Comparison of ENCODE assay signal across 8 cellular contexts in genomic region chr1:55378582-55378981, GRCh38.
DNase-seq lines count a peak whose midpoint lies in the region; ATAC-seq, FAIRE-seq and TF ChIP-seq lines count a peak whose summit lies in the region.

No MANE protein-coding gene starts in this region.

- H3K4me3 Mint-ChIP-seq in activated CD8-positive, alpha-beta T cell treated with anti-CD3 and anti-CD28 coated beads for 36 hours: no peak overlapping the region

- H3K9me3 ChIP-seq in keratinocyte (ENCODE audit: control insufficient read depth, low read depth, low read length): no peaks in the 10 kb centered on the region
- H3K9me3 ChIP-seq in uterus: no peaks in the 10 kb centered on the region

- H3K27me3 Mint-ChIP-seq in activated CD8-positive, alpha-beta T cell treated with anti-CD3 and anti-CD28 coated beads for 36 hours: no peaks in the 10 kb centered on the region

- TF ChIP-seq CTCF in activated CD8-positive, alpha-beta T cell treated with anti-CD3 and anti-CD28 coated beads for 36 hours (IDR thresholded peaks at IDR 0.05): peak; percentile 57
- TF ChIP-seq CTCF in keratinocyte (optimal IDR thresholded peaks at IDR 0.05 in 1 of 3, IDR thresholded peaks at IDR 0.05 in 1 of 3, conservative IDR thresholded peaks at IDR 0.05 in 1 of 3; ENCODE audit: extremely low read depth in 1 of 3, insufficient read depth in 2 of 3, low read length in 3 of 3) (peak; percentile 72 to 83 (median 78)), uterus (IDR thresholded peaks at IDR 0.05) (peak; percentile 13 to 38 (median 22))

- H4K20me1 ChIP-seq in keratinocyte (ENCODE audit: control insufficient read depth, extremely low read depth, insufficient read depth, low read length): no peaks in the 10 kb centered on the region

- dilution Hi-C loops in keratinocyte (cut with MboI; ENCODE audit: extremely low pct_ligation_motif_present, low sequenced_read_pairs): no loop called here

- H3K27ac Mint-ChIP-seq in activated CD8-positive, alpha-beta T cell treated with anti-CD3 and anti-CD28 coated beads for 36 hours: no peak overlapping the region

- H3K36me3 Mint-ChIP-seq in activated CD8-positive, alpha-beta T cell treated with anti-CD3 and anti-CD28 coated beads for 36 hours (ENCODE audit: low read depth): no peaks in the 10 kb centered on the region

- H3K4me1 ChIP-seq in keratinocyte (ENCODE audit: control insufficient read depth, extremely low read depth, insufficient read depth, low read length): no peaks in the 10 kb centered on the region
- H3K4me1 ChIP-seq in uterus: no peaks in the 10 kb centered on the region

- H3K9ac ChIP-seq in keratinocyte (ENCODE audit: control insufficient read depth, extremely low read depth, insufficient read depth, low read length): no peak overlapping the region

- intact Hi-C loops in activated CD8-positive, alpha-beta T cell treated with anti-CD3 and anti-CD28 coated beads for 36 hours (cut with micrococcal nuclease): no loop called here
- intact Hi-C loops in uterus (cut with DNase I; ENCODE audit: low total_unique reads): loop anchor here (10.0 kb wide), 1 partner anchor 1196 kb away; the partner anchor contains the start of gene PLPP3

- H3K79me2 ChIP-seq in keratinocyte (ENCODE audit: control insufficient read depth, insufficient read depth, low read length): no peaks in the 10 kb centered on the region

- DNase-seq in DMS153 (lab: John Stamatoyannopoulos, UW): peak; percentile 29
- DNase-seq in DMS153 treated with DMSO at 0.1 percent for 48 hours (lab: John Stamatoyannopoulos, UW; ENCODE audit: unreplicated experiment): no peak
- peak; percentile 80 for DNase-seq in HT1080 (ENCODE audit: low read depth)
- peak; percentile 57 for DNase-seq in activated CD8-positive, alpha-beta T cell treated with anti-CD3 and anti-CD28 coated beads for 36 hours
- no peak for DNase-seq in keratinocyte (ENCODE audit: low read depth, low spot score)
- peak; percentile 23 to 31 for DNase-seq in uterus

- CTCF ChIA-PET in activated CD8-positive, alpha-beta T cell treated with anti-CD3 and anti-CD28 coated beads for 36 hours (lab: Charles Lee): interaction anchor here (0.7 to 2.2 kb wide), 11 partner anchors 9 to 1206 kb away, joined by 3 to 6 read pairs (median 3); no protein-coding TSS in a partner anchor

- no peaks in the 10 kb centered on the region for H3K36me3 ChIP-seq in keratinocyte (ENCODE audit: control insufficient read depth in 2 of 2, extremely low read depth in 1 of 2, insufficient read depth in 2 of 2, low read length in 2 of 2)
- no peaks in the 10 kb centered on the region for H3K36me3 ChIP-seq in uterus

- H3K4me2 ChIP-seq in keratinocyte (ENCODE audit: control insufficient read depth, extremely low read depth, insufficient read depth, low read depth, low read length): no peak overlapping the region

- no peak for FAIRE-seq in keratinocyte (lab: Jason Lieb, UNC)

- H2AFZ ChIP-seq in keratinocyte (ENCODE audit: control insufficient read depth, low read length): no peak overlapping the region

- no peaks in the 10 kb centered on the region for H3K4me1 Mint-ChIP-seq in activated CD8-positive, alpha-beta T cell treated with anti-CD3 and anti-CD28 coated beads for 36 hours (ENCODE audit: low read depth)

- no peaks in the 10 kb centered on the region for H3K9me1 ChIP-seq in keratinocyte (ENCODE audit: control insufficient read depth, extremely low read depth, insufficient read depth, low read length)

- no peaks in the 10 kb centered on the region for H3K9me3 Mint-ChIP-seq in activated CD8-positive, alpha-beta T cell treated with anti-CD3 and anti-CD28 coated beads for 36 hours

- ATAC-seq in activated CD8-positive, alpha-beta T cell treated with anti-CD3 and anti-CD28 coated beads for 36 hours: peak; percentile 55
- ATAC-seq in HG03045 (IDR thresholded peaks at IDR 0.05; ENCODE audit: unreplicated experiment) (no peak), GM21576 (IDR thresholded peaks at IDR 0.05; ENCODE audit: unreplicated experiment) (no peak)

- TF ChIP-seq POLR2A in uterus (IDR thresholded peaks at IDR 0.05): no peak

- H3K27me3 ChIP-seq in keratinocyte (ENCODE audit: control insufficient read depth, extremely low read depth, insufficient read depth, low read length): no peaks in the 10 kb centered on the region
- no peaks in the 10 kb centered on the region for H3K27me3 ChIP-seq in uterus

- H3K4me3 ChIP-seq in keratinocyte (ENCODE audit: control insufficient read depth in 2 of 3, extremely low read depth in 1 of 3, insufficient read depth in 2 of 3, low read depth in 1 of 3, low read length in 3 of 3) (no peak overlapping the region), uterus (no peak overlapping the region)

- H3K27ac ChIP-seq in keratinocyte (ENCODE audit: control insufficient read depth, insufficient read depth, low read length) (no peak overlapping the region), uterus (no peak overlapping the region)

- POLR2A ChIA-PET in activated CD8-positive, alpha-beta T cell treated with anti-CD3 and anti-CD28 coated beads for 36 hours (lab: Charles Lee): interaction anchor here (0.9 kb wide), 1 partner anchor 35 kb away, joined by 3 read pairs; no protein-coding TSS in a partner anchor

Comparison
In these comparisons a context has a peak if more than half of its experiments do, and no peak if none do; other contexts are left out.
1. DNase-seq: peak in DMS153 (single experiment), HT1080 (single experiment), activated CD8-positive, alpha-beta T cell treated with anti-CD3 and anti-CD28 coated beads for 36 hours (single experiment) and uterus (2 of 2); none in DMS153 treated with DMSO at 0.1 percent for 48 hours (single experiment) and keratinocyte (single experiment).
2. CTCF ChIP-seq: peak in every context shown above with its lines; median percentile 78 in keratinocyte; 57 in activated CD8-positive, alpha-beta T cell treated with anti-CD3 and anti-CD28 coated beads for 36 hours; 22 in uterus.